ENCODE assay signal across 8 cellular contexts in the genomic region with DNA sequence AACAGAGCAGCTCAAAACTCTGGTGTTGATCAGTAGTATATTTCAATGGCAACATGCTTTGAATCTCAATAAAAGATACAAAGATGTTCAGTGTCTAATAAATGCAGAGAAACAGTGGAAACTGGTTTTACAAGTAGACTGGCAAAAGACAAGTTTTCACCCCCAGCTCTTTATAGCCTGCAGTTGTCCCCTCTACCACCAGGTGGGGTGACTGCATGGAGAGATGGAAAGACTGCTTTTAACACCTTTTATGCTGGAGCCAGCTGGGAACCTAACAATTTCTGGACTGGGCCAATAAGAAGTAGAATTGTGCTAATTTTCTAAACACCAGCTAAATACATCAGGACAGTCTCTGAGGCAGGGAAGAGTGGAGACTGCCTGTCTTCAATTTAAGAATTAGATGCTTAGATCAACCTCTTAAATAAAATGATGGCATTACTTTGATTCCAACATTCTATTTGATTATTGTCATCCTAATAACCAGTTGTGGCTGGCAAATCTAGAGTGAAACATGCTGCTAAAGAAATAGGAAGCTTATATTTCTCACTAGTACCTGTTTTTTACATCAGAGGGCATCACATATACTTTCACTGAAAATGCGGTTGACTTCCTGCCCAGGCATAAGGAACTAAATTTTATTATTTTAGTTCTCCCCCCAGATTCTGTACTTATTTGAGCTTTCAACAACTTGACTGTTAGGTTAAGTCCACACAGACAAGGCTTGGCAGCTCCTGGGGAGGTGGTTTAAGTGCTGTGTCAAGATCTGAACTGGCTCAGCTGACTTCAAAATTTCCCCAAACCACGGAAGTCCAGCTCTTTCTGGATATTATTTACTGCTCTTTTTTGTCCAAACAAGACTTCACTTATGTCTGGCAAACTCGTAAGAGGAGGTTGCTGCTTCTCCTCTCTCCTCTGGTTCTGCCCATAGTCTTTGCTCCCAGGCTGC.
DNase-seq lines count a peak whose midpoint lies in the region; TF ChIP-seq lines count a peak whose summit lies in the region.

No MANE protein-coding gene starts in this region.

- H3K4me1 Mint-ChIP-seq in endothelial cell (ENCODE audit: unreplicated experiment): no peaks in the 10 kb centered on the region

- H3K27ac ChIP-seq in suprapubic skin: no peak overlapping the region

- DNase-seq in NCI-H524 (lab: John Stamatoyannopoulos, UW) (peak; percentile 50 to 62), NCI-H524 treated with DMSO at 0.1 percent for 48 hours (lab: John Stamatoyannopoulos, UW) (no peak), HEK293T (ENCODE audit: extremely low spot score) (peak; percentile 89), NCI-H2029 (lab: John Stamatoyannopoulos, UW) (peak; percentile 45), endothelial cell (ENCODE audit: low spot score) (peak; percentile 78), midbrain (lab: John Stamatoyannopoulos, UW) (peak; percentile 67), suprapubic skin (ENCODE audit: low spot score in 2 of 2) (no peak)
- DNase-seq in activated CD4-positive, alpha-beta T cell treated with anti-CD3 and anti-CD28 coated beads for 48 hours: peak; percentile 67

- TF ChIP-seq CTCF in endothelial cell (IDR thresholded peaks at IDR 0.05; ENCODE audit: unreplicated experiment): peak; percentile 93
- TF ChIP-seq CTCF in suprapubic skin (IDR thresholded peaks at IDR 0.05): peak; percentile 79 to 86

- H3K9me3 ChIP-seq in suprapubic skin: no peaks in the 10 kb centered on the region

- no peak for TF ChIP-seq POLR2A in suprapubic skin (IDR thresholded peaks at IDR 0.05)

- TF ChIP-seq EP300 in suprapubic skin (IDR thresholded peaks at IDR 0.05): no peak

- CTCF ChIA-PET in HEK293T (lab: Yijun Ruan, JAX): interaction anchor here (0.5 to 2.9 kb wide), 36 partner anchors 8 to 864 kb away, joined by 3 to 22 read pairs (median 4); no protein-coding TSS in a partner anchor

- H3K27me3 ChIP-seq in suprapubic skin: no peaks in the 10 kb centered on the region

- no peak overlapping the region for H3K27ac Mint-ChIP-seq in endothelial cell (ENCODE audit: unreplicated experiment)

- no peaks in the 10 kb centered on the region for H3K9me3 Mint-ChIP-seq in endothelial cell (ENCODE audit: unreplicated experiment)

- H3K36me3 Mint-ChIP-seq in endothelial cell (ENCODE audit: low read depth, unreplicated experiment): peaks cover 1% of the 10 kb centered on the region

- no peak overlapping the region for H3K4me3 Mint-ChIP-seq in endothelial cell (ENCODE audit: unreplicated experiment)

- H3K27me3 Mint-ChIP-seq in endothelial cell (ENCODE audit: unreplicated experiment): no peaks in the 10 kb centered on the region

- POLR2A ChIA-PET in HEK293T (lab: Yijun Ruan, JAX): no interaction called here

- peaks cover 14% of the 10 kb centered on the region for H3K4me1 ChIP-seq in suprapubic skin

- H3K36me3 ChIP-seq in suprapubic skin: no peaks in the 10 kb centered on the region

- WGBS in suprapubic skin: 62% methylated on average over 3 of the region's 3 CpGs

- no peak overlapping the region for H3K4me3 ChIP-seq in suprapubic skin

TF ChIP-seq in HEK293T, 16 proteins besides CTCF, POLR2A, EP300 and RAD21:
- TF ChIP-seq CTBP1 (IDR thresholded peaks at IDR 0.05; ENCODE audit: borderline replicate concordance): no peak
- TF ChIP-seq SP1 (IDR thresholded peaks at IDR 0.05): no peak
- no peak for TF ChIP-seq ARNT (IDR thresholded peaks at IDR 0.05)
- TF ChIP-seq BHLHE40 (IDR thresholded peaks at IDR 0.05; ENCODE audit: borderline replicate concordance): no peak
- TF ChIP-seq ZNF384 (IDR thresholded peaks at IDR 0.05): no peak
- TF ChIP-seq FOXK2 (IDR thresholded peaks at IDR 0.05): no peak
- TF ChIP-seq HDGF (IDR thresholded peaks at IDR 0.05; ENCODE audit: borderline replicate concordance): no peak
- no peak for TF ChIP-seq L3MBTL2 (conservative IDR thresholded peaks at IDR 0.05)
- TF ChIP-seq LEF1 (IDR thresholded peaks at IDR 0.05; ENCODE audit: borderline replicate concordance): no peak
- no peak for TF ChIP-seq FOXA1 (IDR thresholded peaks at IDR 0.05)

Comparison
In these comparisons a context has a peak if more than half of its experiments do, and no peak if none do; other contexts are left out.
1. DNase-seq: peak in NCI-H524 (2 of 2), HEK293T (single experiment), NCI-H2029 (single experiment), activated CD4-positive, alpha-beta T cell treated with anti-CD3 and anti-CD28 coated beads for 48 hours (single experiment), endothelial cell (single experiment) and midbrain (single experiment); none in NCI-H524 treated with DMSO at 0.1 percent for 48 hours (single experiment) and suprapubic skin (0 of 2).